ENCODE assay signal across 1 cellular context in genomic region chr19:49461656-49462055, GRCh38.
TF ChIP-seq lines count a peak whose summit lies in the region.

No MANE protein-coding gene starts in this region.

TF ChIP-seq in WTC11, 78 proteins besides CTCF, POLR2A, EP300 and RAD21 (continued from another document):
- no peak for TF ChIP-seq ARID4B (CRISPR knock-in tag; IDR thresholded peaks at IDR 0.05; ENCODE audit: borderline replicate concordance)
- TF ChIP-seq KAT7 (CRISPR knock-in tag; IDR thresholded peaks at IDR 0.05; ENCODE audit: borderline replicate concordance), result no peak
- no peak for TF ChIP-seq SOX15 (CRISPR knock-in tag; IDR thresholded peaks at IDR 0.05)
